Comparison of ENCODE assay signal across 8 cellular contexts in the genomic region with DNA sequence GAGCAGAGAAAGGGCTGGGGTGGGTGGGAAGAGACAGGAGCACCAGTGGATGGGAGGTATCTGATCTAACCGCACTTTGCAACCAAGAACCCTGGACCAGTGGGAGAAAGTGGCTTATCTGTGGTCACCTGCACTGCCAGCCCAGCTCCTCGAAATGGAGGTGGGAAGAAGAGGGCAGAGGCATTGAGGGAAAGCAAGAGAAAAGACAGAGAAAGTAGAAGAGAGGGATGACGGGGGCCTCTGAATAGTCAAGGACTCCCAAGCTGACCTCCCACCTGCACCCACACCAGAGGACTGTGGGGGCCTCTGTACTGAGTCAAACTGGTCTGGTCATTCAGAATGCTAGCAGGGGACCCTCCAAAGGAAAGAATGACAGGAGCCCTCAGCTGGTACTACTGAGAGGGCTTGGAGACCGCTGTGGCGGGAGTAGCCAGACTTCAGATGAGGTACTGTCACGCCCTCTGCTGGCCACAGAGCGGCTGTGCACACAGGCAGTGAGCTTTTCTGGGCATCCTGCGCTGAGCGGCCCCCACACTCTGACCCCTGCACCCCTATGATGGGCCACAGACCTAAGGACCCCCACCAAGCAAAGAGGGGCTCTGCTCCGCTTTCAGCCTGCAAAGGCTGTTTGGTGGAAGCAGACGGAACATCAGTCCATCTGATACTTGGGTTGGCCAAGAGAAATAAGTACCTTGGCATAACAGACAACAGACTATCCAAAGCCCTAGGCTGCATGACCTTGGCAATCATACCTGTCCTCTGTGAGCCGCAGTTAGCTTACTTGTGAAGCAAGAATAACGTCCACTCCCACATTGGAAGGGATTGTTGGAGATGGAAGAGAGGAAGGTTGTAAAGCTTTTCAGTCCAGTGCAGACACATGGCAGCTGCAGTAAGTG.
A peak's percentile ranks its signal among the peaks of the same experiment; 100 is the strongest.
DNase-seq lines count a peak whose midpoint lies in the region; ATAC-seq and TF ChIP-seq lines count a peak whose summit lies in the region.

No MANE protein-coding gene starts in this region.

- intact Hi-C loops in CD4-positive, alpha-beta T cell (cut with DNase I, micrococcal nuclease): loop anchor here (2.0 to 10.0 kb wide), 3 partner anchors 267 to 400 kb away; no protein-coding TSS in a partner anchor
- intact Hi-C loops in esophagus squamous epithelium (cut with DNase I): loop anchor here (10.0 kb wide), 2 partner anchors 110 to 260 kb away; partner anchors contain the start of gene COL13A1

- peak; percentile 66 for ATAC-seq in CD4-positive, alpha-beta T cell (ENCODE audit: poor library complexity)
- peak; percentile 53 to 59 for ATAC-seq in naive thymus-derived CD8-positive, alpha-beta T cell
- ATAC-seq in HG03378 (IDR thresholded peaks at IDR 0.05; ENCODE audit: unreplicated experiment): no peak

- peak; percentile 14 to 51 (median 26) for DNase-seq in CD4-positive, alpha-beta T cell
- DNase-seq in HFF-Myc (ENCODE audit: extremely low read depth, low read depth) (no peak), NCI-H82 treated with DMSO at 0.1 percent for 48 hours (lab: John Stamatoyannopoulos, UW; ENCODE audit: unreplicated experiment) (peak; percentile 9), activated T-cell treated with anti-CD3 and anti-CD28 coated beads for 24 hours (ENCODE audit: low read depth) (peak; percentile 42), esophagus squamous epithelium (lab: John Stamatoyannopoulos, UW) (no peak)
- peak in 9 of 10 donors; percentile 6 to 44 (median 32) for DNase-seq in naive thymus-derived CD8-positive, alpha-beta T cell
- peak; percentile 20 to 21 for DNase-seq in stimulated activated CD8-positive, alpha-beta memory T cell treated with anti-CD3 and anti-CD28 coated beads, Interleukin-7, amount 100 ng/mL, for 4 hours (ENCODE audit: low read depth in 2 of 2)

- no peaks in the 10 kb centered on the region for H3K9me3 ChIP-seq in CD4-positive, alpha-beta T cell (ENCODE audit: control insufficient read depth, low read length)
- H3K9me3 ChIP-seq in esophagus squamous epithelium: no peaks in the 10 kb centered on the region

- H3K36me3 Mint-ChIP-seq in CD4-positive, alpha-beta T cell (ENCODE audit: low read depth): no peaks in the 10 kb centered on the region
- no peaks in the 10 kb centered on the region for H3K36me3 Mint-ChIP-seq in naive thymus-derived CD8-positive, alpha-beta T cell

- H3K4me3 ChIP-seq in HFF-Myc (replicated peaks; ENCODE audit: low read depth, low read length) (no peak overlapping the region), esophagus squamous epithelium (no peak overlapping the region)

- no peaks in the 10 kb centered on the region for H3K4me1 Mint-ChIP-seq in CD4-positive, alpha-beta T cell (ENCODE audit: low read depth)
- H3K4me1 Mint-ChIP-seq in naive thymus-derived CD8-positive, alpha-beta T cell: no peaks in the 10 kb centered on the region

- no peak overlapping the region for H3K27ac ChIP-seq in CD4-positive, alpha-beta T cell (ENCODE audit: low read depth, low read length)
- H3K27ac ChIP-seq in esophagus squamous epithelium: no peak overlapping the region

- H3K36me3 ChIP-seq in esophagus squamous epithelium: no peaks in the 10 kb centered on the region

- H3K27me3 Mint-ChIP-seq in CD4-positive, alpha-beta T cell: peaks cover 8% of the 10 kb centered on the region
- H3K27me3 Mint-ChIP-seq in naive thymus-derived CD8-positive, alpha-beta T cell: peaks cover 4 to 15% (median 9%) of the 10 kb centered on the region in 5 donors

- 12 to 21% methylated on average over 8 to 12 of the region's 13 CpGs for WGBS in esophagus squamous epithelium, 2 donors

- H3K27ac Mint-ChIP-seq in CD4-positive, alpha-beta T cell: no peak overlapping the region
- H3K27ac Mint-ChIP-seq in naive thymus-derived CD8-positive, alpha-beta T cell: peak overlapping the region in 1 of 10 donors; percentile 74

- no peaks in the 10 kb centered on the region for H3K9me3 Mint-ChIP-seq in CD4-positive, alpha-beta T cell
- H3K9me3 Mint-ChIP-seq in naive thymus-derived CD8-positive, alpha-beta T cell: no peaks in the 10 kb centered on the region

- TF ChIP-seq POLR2A in esophagus squamous epithelium (IDR thresholded peaks at IDR 0.05): no peak

- H3K4me1 ChIP-seq in esophagus squamous epithelium: peaks cover 8 to 46% (median 17%) of the 10 kb centered on the region in 3 donors

- no peak overlapping the region for H3K4me3 Mint-ChIP-seq in CD4-positive, alpha-beta T cell
- H3K4me3 Mint-ChIP-seq in naive thymus-derived CD8-positive, alpha-beta T cell: no peak overlapping the region

- CTCF ChIA-PET in CD4-positive, alpha-beta T cell (lab: Charles Lee): interaction anchor here (1.1 kb wide), 1 partner anchor 74 kb away, joined by 3 read pairs; no protein-coding TSS in a partner anchor

- TF ChIP-seq CTCF in CD4-positive, alpha-beta T cell (IDR thresholded peaks at IDR 0.05): peak; percentile 69
- TF ChIP-seq CTCF in HFF-Myc (IDR thresholded peaks at IDR 0.05; ENCODE audit: low read depth, low read length, missing control alignments) (peak; percentile 90), esophagus squamous epithelium (IDR thresholded peaks at IDR 0.05) (peak; percentile 67 to 96 (median 92))

- no peaks in the 10 kb centered on the region for H3K27me3 ChIP-seq in CD4-positive, alpha-beta T cell (ENCODE audit: control insufficient read depth, insufficient read depth, low read length)
- peaks cover 0 to 27% (median 0%) of the 10 kb centered on the region in 4 donors for H3K27me3 ChIP-seq in esophagus squamous epithelium

- POLR2A ChIA-PET in CD4-positive, alpha-beta T cell (lab: Charles Lee): no interaction called here
- POLR2A ChIA-PET in naive thymus-derived CD8-positive, alpha-beta T cell (lab: Charles Lee): interaction anchor here (0.6 to 1.0 kb wide), 2 partner anchors 31 to 903 kb away, joined by 3 to 6 read pairs; no protein-coding TSS in a partner anchor

Comparison
In these comparisons a context has a peak if more than half of its experiments do, and no peak if none do; other contexts are left out.
1. DNase-seq: peak in CD4-positive, alpha-beta T cell (10 of 10), NCI-H82 treated with DMSO at 0.1 percent for 48 hours (single experiment), activated T-cell treated with anti-CD3 and anti-CD28 coated beads for 24 hours (single experiment), naive thymus-derived CD8-positive, alpha-beta T cell (9 of 10) and stimulated activated CD8-positive, alpha-beta memory T cell treated with anti-CD3 and anti-CD28 coated beads, Interleukin-7, amount 100 ng/mL, for 4 hours (2 of 2); none in HFF-Myc (single experiment) and esophagus squamous epithelium (single experiment).
2. Peak in every context shown above with its lines, with median percentiles within 50 percentile points of each other: CTCF ChIP-seq.